ENCODE assay signal across 10 cellular contexts in genomic region chr3:57864853-57865252, GRCh38.
DNase-seq lines count a peak whose midpoint lies in the region; ATAC-seq and TF ChIP-seq lines count a peak whose summit lies in the region.
"Had no signal": no experiment of that assay in that cellular context is flagged by ENCODE, and none has a peak within 500 bp of the region (broad histone marks: within the 10 kb centered on the region; RNA-seq: fewer than 3 reads in every experiment).

No MANE protein-coding gene starts in this region.

- 2 to 12% (median 8%) methylated on average over 1 of the region's 1 CpG for WGBS in heart left ventricle, 4 donors

- no peaks in the 10 kb centered on the region for H3K4me1 ChIP-seq in heart left ventricle

- no peaks in the 10 kb centered on the region for H3K9me3 Mint-ChIP-seq in type B pancreatic cell
- H3K9me3 Mint-ChIP-seq: activated naive CD8-positive, alpha-beta T cell treated with anti-CD3 and anti-CD28 coated beads for 36 hours had no signal

- peaks cover 25% of the 10 kb centered on the region for H3K36me3 Mint-ChIP-seq in type B pancreatic cell

- intact Hi-C loops in heart left ventricle (cut with DNase I) (loop anchor here in 1 of 10 donors (10.0 kb wide), 1 partner anchor 270 kb away; no protein-coding TSS in a partner anchor), left cardiac atrium (cut with DNase I) (no loop called here)

- peaks cover 4% of the 10 kb centered on the region for H3K4me1 Mint-ChIP-seq in type B pancreatic cell (ENCODE audit: unreplicated experiment)
- H3K4me1 Mint-ChIP-seq: activated naive CD8-positive, alpha-beta T cell treated with anti-CD3 and anti-CD28 coated beads for 36 hours had no signal

- no peak for TF ChIP-seq POLR2A in heart left ventricle (IDR thresholded peaks at IDR 0.05)

- peaks cover 0 to 89% (median 61%) of the 10 kb centered on the region in 9 donors for H3K36me3 ChIP-seq in heart left ventricle

- no peaks in the 10 kb centered on the region for H3K9me3 ChIP-seq in heart left ventricle

- ATAC-seq in heart left ventricle (no peak), left cardiac atrium (no peak), GM21576 (IDR thresholded peaks at IDR 0.05; ENCODE audit: unreplicated experiment) (no peak), HG02938 (IDR thresholded peaks at IDR 0.05; ENCODE audit: unreplicated experiment) (no peak)

- H3K4me3 Mint-ChIP-seq in type B pancreatic cell = no peak overlapping the region
- H3K4me3 Mint-ChIP-seq: activated naive CD8-positive, alpha-beta T cell treated with anti-CD3 and anti-CD28 coated beads for 36 hours had no signal

- H3K4me3 ChIP-seq in heart left ventricle = no peak overlapping the region

- TF ChIP-seq CTCF in heart left ventricle (IDR thresholded peaks at IDR 0.05) = peak in 11 of 12 donors; percentile 10 to 57 (median 35)
- TF ChIP-seq CTCF in VCaP (conservative IDR thresholded peaks at IDR 0.05) = peak; percentile 87
- TF ChIP-seq CTCF in type B pancreatic cell (conservative IDR thresholded peaks at IDR 0.05) = peak; percentile 67

- no peaks in the 10 kb centered on the region for H3K27me3 Mint-ChIP-seq in type B pancreatic cell
- H3K27me3 Mint-ChIP-seq: activated naive CD8-positive, alpha-beta T cell treated with anti-CD3 and anti-CD28 coated beads for 36 hours had no signal

- no peak for DNase-seq in heart left ventricle
- no peak for DNase-seq in left cardiac atrium
- DNase-seq in glomerular visceral epithelial cell (ENCODE audit: extremely low spot score) = peak; percentile 33
- no peak for DNase-seq in type B pancreatic cell (ENCODE audit: extremely low spot score, unreplicated experiment)
- no peak for DNase-seq in activated CD8-positive, alpha-beta memory T cell treated with anti-CD3 and anti-CD28 coated beads, Interleukin-2, amount 50 U/mL, for 4 hours
- DNase-seq: activated naive CD8-positive, alpha-beta T cell treated with anti-CD3 and anti-CD28 coated beads for 36 hours had no signal

- no peak overlapping the region for H3K27ac ChIP-seq in heart left ventricle
- peak overlapping the region; percentile 13 for H3K27ac ChIP-seq in VCaP
- H3K27ac ChIP-seq: KMS-11 had no signal

- no peaks in the 10 kb centered on the region for H3K27me3 ChIP-seq in heart left ventricle

- no peak overlapping the region for H3K27ac Mint-ChIP-seq in type B pancreatic cell
- H3K27ac Mint-ChIP-seq: activated naive CD8-positive, alpha-beta T cell treated with anti-CD3 and anti-CD28 coated beads for 36 hours had no signal

Comparison
In these comparisons a context has a peak if more than half of its experiments do, and no peak if none do; other contexts are left out.
1. CTCF ChIP-seq: peak in every context shown above with its lines; median percentile 87 in VCaP; 67 in type B pancreatic cell; 35 in heart left ventricle.